Comparison of ENCODE assay signal across 21 cellular contexts in genomic region chr12:124763594-124763979, GRCh38.
DNase-seq lines count a peak whose midpoint lies in the region; ATAC-seq and TF ChIP-seq lines count a peak whose summit lies in the region.
"Had no signal": no experiment of that assay in that cellular context is flagged by ENCODE, and none has a peak within 500 bp of the region (broad histone marks: within the 10 kb centered on the region; RNA-seq: fewer than 3 reads in every experiment).

No MANE protein-coding gene starts in this region.

- no peaks in the 10 kb centered on the region for H3K36me3 ChIP-seq in heart left ventricle
- H3K36me3 ChIP-seq: HAP-1, MG63, prostate gland had no signal

- H3K4me3 Mint-ChIP-seq in brain (no peak overlapping the region), immature natural killer cell (peak overlapping the region in 3 of 5 donors; percentile 26 to 53 (median 48))
- H3K4me3 Mint-ChIP-seq: activated CD8-positive, alpha-beta T cell treated with anti-CD3 and anti-CD28 coated beads, Interleukin-2, amount 10 ng/mL, durations not matched to agents 7 days and 5 days; memory B cell; stimulated activated naive CD8-positive, alpha-beta T cell treated with anti-CD3 and anti-CD28 coated beads, Interleukin-15, amount 100 ng/mL, for 72 hours had no signal

- H3K4me3 ChIP-seq in heart left ventricle, result no peak overlapping the region
- H3K4me3 ChIP-seq: HAP-1, MG63, prostate gland had no signal

- H3K36me3 Mint-ChIP-seq in brain (peaks cover 5% of the 10 kb centered on the region), immature natural killer cell (peaks cover 0 to 3% (median 0%) of the 10 kb centered on the region in 3 donors)

- TF ChIP-seq CTCF in heart left ventricle (IDR thresholded peaks at IDR 0.05) (no peak), brain (conservative IDR thresholded peaks at IDR 0.05) (no peak)

- H3K4me1 Mint-ChIP-seq in brain, result peaks cover 48% of the 10 kb centered on the region
- H3K4me1 Mint-ChIP-seq in immature natural killer cell, result peaks cover 20 to 41% of the 10 kb centered on the region in 2 donors

- peak overlapping the region in 2 of 12 donors; percentile 47 to 86 for H3K27ac ChIP-seq in heart left ventricle
- H3K27ac ChIP-seq: prostate gland had no signal

- no peak for ATAC-seq in left ventricle myocardium superior
- no peak for ATAC-seq in heart left ventricle
- ATAC-seq: activated CD8-positive, alpha-beta T cell treated with anti-CD3 and anti-CD28 coated beads, Interleukin-2, amount 10 ng/mL, durations not matched to agents 7 days and 5 days had no signal

- H3K9me3 ChIP-seq in heart left ventricle, result peaks cover 0 to 19% (median 7%) of the 10 kb centered on the region in 12 donors
- H3K9me3 ChIP-seq: prostate gland had no signal

- peaks cover 0 to 86% (median 47%) of the 10 kb centered on the region in 12 donors for H3K4me1 ChIP-seq in heart left ventricle
- H3K4me1 ChIP-seq: HAP-1, prostate gland had no signal

- DNase-seq in left ventricle myocardium superior, result peak; percentile 29
- no peak for DNase-seq in heart left ventricle
- peak; percentile 73 to 75 (median 74) for DNase-seq in immature natural killer cell
- no peak for DNase-seq in DMS53 treated with DMSO at 0.1 percent for 48 hours (lab: John Stamatoyannopoulos, UW; ENCODE audit: unreplicated experiment)
- DNase-seq in NCI-H526 (lab: John Stamatoyannopoulos, UW), result no peak
- DNase-seq in cerebellar nuclear complex (lab: John Stamatoyannopoulos, UW), result no peak
- no peak for DNase-seq in stimulated activated CD4-positive, alpha-beta T cell treated with anti-CD3 and anti-CD28 coated beads, Interleukin-12 subunit alpha, Interleukin-12 subunit beta, amount 100 ng/mL, for 4 hours
- DNase-seq: activated CD4-positive, alpha-beta T cell treated with anti-CD3 and anti-CD28 coated beads for 1 hour; activated effector memory CD4-positive, alpha-beta T cell treated with anti-CD3 and anti-CD28 coated beads, Interleukin-2, amount 50 U/mL, for 16 hours; activated T-cell treated with anti-CD3 and anti-CD28 coated beads for 4 hours; foreskin melanocyte; MG63; NCI-H2107; NCI-H446 treated with DMSO at 0.1 percent for 48 hours; Right ventricle myocardium superior had no signal

- H3K9me3 Mint-ChIP-seq in brain, result peaks cover 16 to 37% (median 20%) of the 10 kb centered on the region in 5 experiments
- H3K9me3 Mint-ChIP-seq in immature natural killer cell, result peaks cover 4 to 22% (median 14%) of the 10 kb centered on the region in 6 donors

- H3K27me3 Mint-ChIP-seq in brain (peaks cover 3% of the 10 kb centered on the region), immature natural killer cell (ENCODE audit: low read depth in 3 of 3) (peaks cover 36 to 40% (median 38%) of the 10 kb centered on the region in 3 donors)

- H3K27me3 ChIP-seq in heart left ventricle, result no peaks in the 10 kb centered on the region
- H3K27me3 ChIP-seq: MG63 had no signal

- intact Hi-C loops in left ventricle myocardium superior (cut with micrococcal nuclease) (loop anchor here (10.0 kb wide), 1 partner anchor 69 kb away; no protein-coding TSS in a partner anchor), heart left ventricle (cut with DNase I) (loop anchor here in 5 of 10 donors (5.0 to 10.0 kb wide), 7 partner anchors 109 to 439 kb away; no protein-coding TSS in a partner anchor)

- H3K27ac Mint-ChIP-seq in brain, result peak overlapping the region in 3 of 5 experiments; percentile 13 to 73 (median 55)
- H3K27ac Mint-ChIP-seq in immature natural killer cell, result peak overlapping the region in 4 of 6 donors; percentile 49 to 78 (median 66)
- H3K27ac Mint-ChIP-seq: activated CD8-positive, alpha-beta T cell treated with anti-CD3 and anti-CD28 coated beads, Interleukin-2, amount 10 ng/mL, durations not matched to agents 7 days and 5 days; memory B cell; stimulated activated naive CD8-positive, alpha-beta T cell treated with anti-CD3 and anti-CD28 coated beads, Interleukin-15, amount 100 ng/mL, for 72 hours had no signal

- WGBS in heart left ventricle, 4 donors, result 59 to 68% (median 66%) methylated on average over 5 of the region's 5 CpGs

- no peak for TF ChIP-seq POLR2A in heart left ventricle (IDR thresholded peaks at IDR 0.05)

Comparison
In these comparisons a context has a peak if more than half of its experiments do, and no peak if none do; other contexts are left out.
1. DNase-seq: peak in left ventricle myocardium superior (single experiment) and immature natural killer cell (3 of 3); none in heart left ventricle (0 of 5), DMS53 treated with DMSO at 0.1 percent for 48 hours (single experiment), NCI-H526 (0 of 2), cerebellar nuclear complex (0 of 2) and stimulated activated CD4-positive, alpha-beta T cell treated with anti-CD3 and anti-CD28 coated beads, Interleukin-12 subunit alpha, Interleukin-12 subunit beta, amount 100 ng/mL, for 4 hours (single experiment).
2. H3K4me3 Mint-ChIP-seq: peak in immature natural killer cell (3 of 5); none in brain (0 of 5).